ENCODE assay signal across 10 cellular contexts in genomic region chr17:6070895-6071511, GRCh38. TPM values are rescaled to one million over a fixed set of nuclear protein-coding genes. Genes with fewer than 3 reads are reported as not detected.
DNase-seq lines count a peak whose midpoint lies in the region; ATAC-seq and TF ChIP-seq lines count a peak whose summit lies in the region.
"Had no signal": no experiment of that assay in that cellular context is flagged by ENCODE, and none has a peak within 500 bp of the region (broad histone marks: within the 10 kb centered on the region; RNA-seq: fewer than 3 reads in every experiment).

No MANE protein-coding gene starts in this region.

- H4K20me1 ChIP-seq in SK-N-SH (ENCODE audit: insufficient read depth) = no peaks in the 10 kb centered on the region

- BruUV-seq in Calu3 (replicated peaks; lab: Mats Ljungman, UMichigan) = no TSS peak

- no peak for TF ChIP-seq EP300 in SK-N-SH (IDR thresholded peaks at IDR 0.05; ENCODE audit: borderline replicate concordance in 1 of 2, low read depth in 1 of 2, low read length in 1 of 2)

- CTCF ChIA-PET in SK-N-SH (lab: Yijun Ruan, JAX) (interaction anchor here (1.1 kb wide), 1 partner anchor 22 kb away, joined by 5 read pairs; no protein-coding TSS in a partner anchor), Calu3 (lab: Charles Lee) (no interaction called here)

- 20% methylated on average over 21 of the region's 42 CpGs for WGBS in SK-N-SH (ENCODE audit: low lambda C conversion rate)
- WGBS in lower leg skin, 2 donors = 2 to 4% methylated on average over 24 to 30 of the region's 42 CpGs

- DNase-seq in SK-N-SH (peak; percentile 55), chondrocyte (ENCODE audit: low spot score) (no peak), lower leg skin (ENCODE audit: low spot score in 2 of 2) (no peak), thoracic aorta (ENCODE audit: low spot score) (no peak), Calu3 (no peak), NCI-H2029 treated with DMSO at 0.1 percent for 48 hours (lab: John Stamatoyannopoulos, UW) (no peak)
- DNase-seq in activated naive CD4-positive, alpha-beta T cell treated with anti-CD3 and anti-CD28 coated beads, Interleukin-2, amount 50 U/mL, for 72 hours (ENCODE audit: low spot score in 2 of 2) = no peak
- DNase-seq: DND-41, NCI-H446 treated with DMSO at 0.1 percent for 48 hours had no signal

- H3K79me2 ChIP-seq in SK-N-SH (ENCODE audit: insufficient read depth) = no peaks in the 10 kb centered on the region

- H3K9me2 ChIP-seq in SK-N-SH = no peaks in the 10 kb centered on the region

- H3K36me3 Mint-ChIP-seq in chondrocyte (ENCODE audit: low read depth) (no peaks in the 10 kb centered on the region), Calu3 (ENCODE audit: insufficient read depth, unreplicated experiment) (no peaks in the 10 kb centered on the region)
- peaks cover 10 to 11% of the 10 kb centered on the region in 2 donors for H3K36me3 Mint-ChIP-seq in activated naive CD4-positive, alpha-beta T cell treated with anti-CD3 and anti-CD28 coated beads, Interleukin-2, amount 50 U/mL, for 72 hours

- no peak overlapping the region for H2AFZ ChIP-seq in SK-N-SH (ENCODE audit: low read depth)

- H3K27ac ChIP-seq in SK-N-SH (ENCODE audit: low read depth in 2 of 2, low read length in 1 of 2) = no peak overlapping the region
- H3K27ac ChIP-seq in thoracic aorta = no peak overlapping the region

- POLR2A ChIA-PET in SK-N-SH (lab: Yijun Ruan, JAX) = no interaction called here

- H3K27me3 Mint-ChIP-seq in chondrocyte (ENCODE audit: low read depth) = peaks cover 35% of the 10 kb centered on the region
- H3K27me3 Mint-ChIP-seq in Calu3 (ENCODE audit: unreplicated experiment) = peaks cover 83% of the 10 kb centered on the region

- H3K4me1 ChIP-seq in SK-N-SH (ENCODE audit: control insufficient read depth in 1 of 2, insufficient read depth in 2 of 2, low read depth in 1 of 2, low read length in 1 of 2) (peaks cover 0 to 2% of the 10 kb centered on the region in 2 experiments; a peak in 1 of 4 replicates), thoracic aorta (ENCODE audit: control insufficient read depth in 1 of 2, low read depth in 2 of 2) (peaks cover 0 to 17% of the 10 kb centered on the region in 2 donors)

- H3K9me3 ChIP-seq in SK-N-SH (no peaks in the 10 kb centered on the region), thoracic aorta (no peaks in the 10 kb centered on the region)

- no peaks in the 10 kb centered on the region for H3F3A ChIP-seq in SK-N-SH (replicated peaks; ENCODE audit: insufficient read depth)

- H3K9me3 Mint-ChIP-seq in chondrocyte (ENCODE audit: low read depth) (no peaks in the 10 kb centered on the region), Calu3 (ENCODE audit: low read depth, unreplicated experiment) (no peaks in the 10 kb centered on the region)
- no peaks in the 10 kb centered on the region for H3K9me3 Mint-ChIP-seq in activated naive CD4-positive, alpha-beta T cell treated with anti-CD3 and anti-CD28 coated beads, Interleukin-2, amount 50 U/mL, for 72 hours

- no peak for TF ChIP-seq POLR2A in lower leg skin (IDR thresholded peaks at IDR 0.05)

- intact Hi-C loops in lower leg skin (cut with DNase I; ENCODE audit: low total_unique reads) (no loop called here), Calu3 (cut with micrococcal nuclease; ENCODE audit: unreplicated experiment) (loop anchor here (10.0 kb wide), 1 partner anchor 476 kb away; no protein-coding TSS in a partner anchor)

- ATAC-seq in SK-N-SH treated with all-trans-retinoic acid at 6 μM for 48 hours (no peak), thoracic aorta (ENCODE audit: insufficient number of reproducible peaks, low FRiP score, low read depth) (no peak)
- no peak for ATAC-seq in activated naive CD4-positive, alpha-beta T cell treated with anti-CD3 and anti-CD28 coated beads, Interleukin-2, amount 50 U/mL, for 72 hours

- H3K4me2 ChIP-seq in SK-N-SH = no peak overlapping the region

- peaks cover 12% of the 10 kb centered on the region for H3K4me1 Mint-ChIP-seq in chondrocyte (ENCODE audit: low read depth)
- H3K4me1 Mint-ChIP-seq in Calu3 (ENCODE audit: low read depth, unreplicated experiment) = peaks cover 14% of the 10 kb centered on the region

- H3K4me3 Mint-ChIP-seq in chondrocyte (ENCODE audit: unreplicated experiment) (peak overlapping the region; percentile 63), Calu3 (ENCODE audit: low read depth, unreplicated experiment) (no peak overlapping the region)

- TF ChIP-seq RAD21 in SK-N-SH (IDR thresholded peaks at IDR 0.05; ENCODE audit: low read length) = no peak

- peak overlapping the region in 1 of 2 experiments; percentile 45; a peak in 1 of 4 replicates for H3K4me3 ChIP-seq in SK-N-SH (ENCODE audit: low read depth in 2 of 2, low read length in 1 of 2)
- peak overlapping the region; percentile 21 for H3K4me3 ChIP-seq in lower leg skin (ENCODE audit: low read depth, poor library complexity, severe bottlenecking)
- H3K4me3 ChIP-seq in thoracic aorta = peak overlapping the region; percentile 79

- H3K27me3 ChIP-seq in SK-N-SH (ENCODE audit: insufficient read depth) (peaks cover 57% of the 10 kb centered on the region), thoracic aorta (replicated peaks; ENCODE audit: insufficient read depth) (no peaks in the 10 kb centered on the region)

- no peak for TF ChIP-seq CTCF in SK-N-SH (IDR thresholded peaks at IDR 0.05)
- TF ChIP-seq CTCF in chondrocyte (IDR thresholded peaks at IDR 0.05) = peak; percentile 30
- TF ChIP-seq CTCF in lower leg skin (IDR thresholded peaks at IDR 0.05) = no peak
- TF ChIP-seq CTCF in thoracic aorta (IDR thresholded peaks at IDR 0.05) = no peak
- TF ChIP-seq CTCF in Calu3 (IDR thresholded peaks at IDR 0.05; ENCODE audit: unreplicated experiment) = no peak

- no peak overlapping the region for H3K27ac Mint-ChIP-seq in chondrocyte (ENCODE audit: unreplicated experiment)
- no peak overlapping the region for H3K27ac Mint-ChIP-seq in Calu3 (ENCODE audit: unreplicated experiment)
- H3K27ac Mint-ChIP-seq in activated naive CD4-positive, alpha-beta T cell treated with anti-CD3 and anti-CD28 coated beads, Interleukin-2, amount 50 U/mL, for 72 hours = no peak overlapping the region

- H3K36me3 ChIP-seq in SK-N-SH (replicated peaks in 1 of 2; ENCODE audit: control insufficient read depth in 1 of 2, insufficient read depth in 2 of 2, low read length in 1 of 2) (no peaks in the 10 kb centered on the region), thoracic aorta (no peaks in the 10 kb centered on the region)

- no peak overlapping the region for H3K9ac ChIP-seq in SK-N-SH

TF ChIP-seq in SK-N-SH, 30 proteins besides CTCF, POLR2A, EP300 and RAD21:
- no peak for TF ChIP-seq TCF12 (IDR thresholded peaks at IDR 0.05)
TF ChIP-seq in SK-N-SH: peak in this region for 0.

TF ChIP-seq in SK-N-SH treated with all-trans-retinoic acid at 6 μM for 48 hours, 23 proteins besides CTCF, POLR2A, EP300 and RAD21:
- TF ChIP-seq ZNF70 (CRISPR knock-in tag; IDR thresholded peaks at IDR 0.05) (no peak), ZNF565 (CRISPR knock-in tag; conservative IDR thresholded peaks at IDR 0.05; ENCODE audit: low read depth) (no peak), BACH2 (CRISPR knock-in tag; IDR thresholded peaks at IDR 0.05; ENCODE audit: borderline replicate concordance) (no peak), CREB5 (CRISPR knock-in tag; IDR thresholded peaks at IDR 0.05; ENCODE audit: low read depth) (no peak), CSDC2 (CRISPR knock-in tag; IDR thresholded peaks at IDR 0.05) (no peak), SNAI2 (CRISPR knock-in tag; IDR thresholded peaks at IDR 0.05) (no peak), PATZ1 (CRISPR knock-in tag; IDR thresholded peaks at IDR 0.05; ENCODE audit: borderline replicate concordance) (no peak), TOX (CRISPR knock-in tag; IDR thresholded peaks at IDR 0.05; ENCODE audit: borderline replicate concordance) (no peak), ESRRG (CRISPR knock-in tag; IDR thresholded peaks at IDR 0.05) (no peak), ARNTL (CRISPR knock-in tag; IDR thresholded peaks at IDR 0.05; ENCODE audit: borderline replicate concordance, low read depth) (no peak), ISL1 (CRISPR knock-in tag; IDR thresholded peaks at IDR 0.05) (no peak), TCF4 (CRISPR knock-in tag; IDR thresholded peaks at IDR 0.05; ENCODE audit: borderline replicate concordance) (no peak), ZNF8 (CRISPR knock-in tag; IDR thresholded peaks at IDR 0.05) (no peak)

RNA-seq across cellular contexts. Expression of gene WSCD1, which starts 0.8 kb away (rescaled TPM):
- 0.03 TPM in 2 replicates for polyA plus RNA-seq in SK-N-SH (2012; rRNA removed)
- polyA plus RNA-seq in SK-N-SH (2012; cell fraction: cytosol; rRNA removed) = 0.03 and 0.05 TPM in 2 replicates
- polyA plus RNA-seq in SK-N-SH (2012; cell fraction: nucleus; rRNA removed) = 0.02 TPM in 1 of 2 replicates, not detected in the other
- total RNA-seq in chondrocyte (3.5 to 4.4 TPM (median 4.2 TPM) in 3 replicates), lower leg skin (1 to 10 TPM; 2.5 to 5.3 (median 2.9) TPM), thoracic aorta (10 to 100 TPM in 1 of 2 donors, 1 to 10 TPM in 1; 6.0 to 29.0 TPM), Calu3 (2022) (0.45 and 1.8 TPM in 2 replicates)
- under 1 TPM in 1 of 2 donors, not detected in 1; 0.37 TPM for total RNA-seq in activated naive CD4-positive, alpha-beta T cell treated with anti-CD3 and anti-CD28 coated beads, Interleukin-2, amount 50 U/mL, for 72 hours
